Comparison of ENCODE assay signal across 8 cellular contexts in genomic region chr3:14925729-14926591, GRCh38. TPM values are rescaled to one million over a fixed set of nuclear protein-coding genes. Genes with fewer than 3 reads are reported as not detected.
DNase-seq lines count a peak whose midpoint lies in the region; ATAC-seq and TF ChIP-seq lines count a peak whose summit lies in the region.

No MANE protein-coding gene starts in this region.

- no peaks in the 10 kb centered on the region for H3K79me2 ChIP-seq in KMS-11 (ENCODE audit: insufficient read depth, low read depth)

- DNase-seq in activated CD4-positive, alpha-beta T cell treated with anti-CD3 and anti-CD28 coated beads for 48 hours = peak; percentile 29
- DNase-seq in activated CD4-positive, alpha-beta T cell treated with anti-CD3 and anti-CD28 coated beads, Interleukin-2, amount 50 U/mL, for 4 hours = no peak
- DNase-seq in RPMI7951 (ENCODE audit: low read depth) (peak; percentile 58), epidermal melanocyte (ENCODE audit: insufficient read length, low spot score) (peak; percentile 58), mucosa of descending colon (peak in 2 of 3 donors; percentile 33 to 69)

- H3K9me3 ChIP-seq in mucosa of descending colon = no peaks in the 10 kb centered on the region

- H3K4me3 ChIP-seq in KMS-11 (IDR thresholded peaks at IDR 0.05; ENCODE audit: insufficient read depth, low read depth, low read length) = no peak overlapping the region
- no peak overlapping the region for H3K4me3 ChIP-seq in mucosa of descending colon

- H3K4me2 ChIP-seq in KMS-11 = no peak overlapping the region

- H3K36me3 ChIP-seq in KMS-11 (ENCODE audit: insufficient read depth) (no peaks in the 10 kb centered on the region), mucosa of descending colon (ENCODE audit: low read depth) (no peaks in the 10 kb centered on the region)

- no peaks in the 10 kb centered on the region for H3K27me3 ChIP-seq in KMS-11 (ENCODE audit: insufficient read depth, low read depth)

- H3K9ac ChIP-seq in KMS-11 = no peak overlapping the region

- TF ChIP-seq CTCF in KMS-11 (conservative IDR thresholded peaks at IDR 0.05; ENCODE audit: low read depth, low read length) = peak; percentile 59
- TF ChIP-seq CTCF in mucosa of descending colon (IDR thresholded peaks at IDR 0.05) = peak; percentile 40

- H2AFZ ChIP-seq in KMS-11 (ENCODE audit: low read depth) = no peak overlapping the region

- intact Hi-C loops in mucosa of descending colon (cut with DNase I, micrococcal nuclease) = loop anchor here (10.0 kb wide), 2 partner anchors 251 to 261 kb away; partner anchors contain the start of gene C3orf20 (in 1 of the 2)

- H3K4me1 ChIP-seq in KMS-11 (ENCODE audit: low read depth, poor library complexity, severe bottlenecking) (no peaks in the 10 kb centered on the region), mucosa of descending colon (ENCODE audit: low read depth) (no peaks in the 10 kb centered on the region)

- no peak overlapping the region for H3K27ac ChIP-seq in KMS-11

- ATAC-seq in mucosa of descending colon (peak; percentile 64), GM19351 (IDR thresholded peaks at IDR 0.05; ENCODE audit: unreplicated experiment) (no peak), GM19328 (IDR thresholded peaks at IDR 0.05; ENCODE audit: unreplicated experiment) (no peak)

- no peaks in the 10 kb centered on the region for H4K20me1 ChIP-seq in KMS-11 (ENCODE audit: insufficient read depth)

RNA-seq across cellular contexts. Expression of gene NR2C2, which starts 21.4 kb away (rescaled TPM):
- 23.7 and 30.4 TPM in 2 replicates for total RNA-seq in RPMI7951 (2014; rRNA removed; shearing (Covaris generic))
- 10 to 100 TPM; 37.6 to 56.6 (median 53.9) TPM for total RNA-seq in mucosa of descending colon

Comparison
In these comparisons a context has a peak if more than half of its experiments do, and no peak if none do; other contexts are left out.
1. DNase-seq: peak in activated CD4-positive, alpha-beta T cell treated with anti-CD3 and anti-CD28 coated beads for 48 hours (single experiment), RPMI7951 (single experiment), epidermal melanocyte (single experiment) and mucosa of descending colon (2 of 3); none in activated CD4-positive, alpha-beta T cell treated with anti-CD3 and anti-CD28 coated beads, Interleukin-2, amount 50 U/mL, for 4 hours (0 of 2).